Comparison of ENCODE assay signal across 13 cellular contexts in genomic region chr3:50258979-50259378, GRCh38. TPM values are rescaled to one million over a fixed set of nuclear protein-coding genes. Genes with fewer than 3 reads are reported as not detected.
DNase-seq lines count a peak whose midpoint lies in the region; ATAC-seq and TF ChIP-seq lines count a peak whose summit lies in the region.
"Had no signal": no experiment of that assay in that cellular context is flagged by ENCODE, and none has a peak within 500 bp of the region (broad histone marks: within the 10 kb centered on the region; RNA-seq: fewer than 3 reads in every experiment).

No MANE protein-coding gene starts in this region.

- H3K36me3 Mint-ChIP-seq in activated CD4-positive, alpha-beta T cell treated with anti-CD3 and anti-CD28 coated beads for 36 hours (ENCODE audit: low read depth), result peaks cover 18% of the 10 kb centered on the region
- peaks cover 16% of the 10 kb centered on the region for H3K36me3 Mint-ChIP-seq in nephron (ENCODE audit: low read depth)
- H3K36me3 Mint-ChIP-seq in activated T-helper 2 cell treated with anti-CD3 and anti-CD28 coated beads, Interferon-gamma antibody, Interleukin-2, Interleukin-4, amounts not matched to agents 10 μg/mL and 5 μg/mL and 100 μg/mL, durations not matched to agents 14 hours and 24 hours and 36 hours (ENCODE audit: low read depth), result peaks cover 40% of the 10 kb centered on the region

- TF ChIP-seq POLR2A in breast epithelium (IDR thresholded peaks at IDR 0.05), result no peak
- no peak for TF ChIP-seq POLR2A in testis (IDR thresholded peaks at IDR 0.05)

- intact Hi-C loops in activated CD4-positive, alpha-beta T cell treated with anti-CD3 and anti-CD28 coated beads for 36 hours (cut with DNase I, micrococcal nuclease), result loop anchor here in 1 of 2 experiments (2.0 kb wide), 1 partner anchor 14 kb away; no protein-coding TSS in a partner anchor
- intact Hi-C loops in breast epithelium (cut with DNase I; ENCODE audit: low total_unique reads) (no loop called here), testis (cut with DNase I; ENCODE audit: low total_unique reads) (loop anchor here (10.0 kb wide), 1 partner anchor 66 kb away; the partner anchor contains the start of genes HYAL2 and TUSC2), PC-3 (cut with micrococcal nuclease) (no loop called here)
- intact Hi-C loops in activated T-helper 2 cell treated with anti-CD3 and anti-CD28 coated beads, Interferon-gamma antibody, Interleukin-2, Interleukin-4, amounts not matched to agents 10 μg/mL and 5 μg/mL and 100 μg/mL, durations not matched to agents 14 hours and 24 hours and 36 hours (cut with micrococcal nuclease), result no loop called here

- no peak overlapping the region for H3K4me2 ChIP-seq in PC-3 (ENCODE audit: low read length)

- H3K36me3 ChIP-seq in breast epithelium, result no peaks in the 10 kb centered on the region
- H3K36me3 ChIP-seq in testis (ENCODE audit: low read depth, missing control alignments), result no peaks in the 10 kb centered on the region
- peaks cover 15% of the 10 kb centered on the region for H3K36me3 ChIP-seq in PC-3 (ENCODE audit: low read depth, low read length)

- ATAC-seq in activated CD4-positive, alpha-beta T cell treated with anti-CD3 and anti-CD28 coated beads for 36 hours, result no peak
- ATAC-seq in PC-3, result no peak

- DNase-seq in activated CD4-positive, alpha-beta T cell treated with anti-CD3 and anti-CD28 coated beads for 36 hours, result peak; percentile 16
- DNase-seq in activated CD4-positive, alpha-beta T cell treated with anti-CD3 and anti-CD28 coated beads, Interleukin-2, amount 50 U/mL, for 4 hours, result no peak
- DNase-seq in breast epithelium (ENCODE audit: low spot score in 2 of 2), result no peak
- DNase-seq in testis, result no peak
- no peak for DNase-seq in PC-3
- no peak for DNase-seq in NOMO-1 treated with dmso at 0.1 percent for 144 hours (lab: John Stamatoyannopoulos, UW; ENCODE audit: unreplicated experiment)
- DNase-seq in activated T-helper 2 cell treated with anti-CD3 and anti-CD28 coated beads, Interferon-gamma antibody, Interleukin-2, Interleukin-4, amounts not matched to agents 10 μg/mL and 5 μg/mL and 100 μg/mL, durations not matched to agents 14 hours and 24 hours and 36 hours (ENCODE audit: low spot score), result no peak
- DNase-seq: cortex of kidney, IMR-90, NCI-H1930, OCI-M1 had no signal

- H3K9me3 ChIP-seq in breast epithelium (no peaks in the 10 kb centered on the region), testis (no peaks in the 10 kb centered on the region), PC-3 (ENCODE audit: low read length) (no peaks in the 10 kb centered on the region)
- H3K9me3 ChIP-seq: A549 had no signal

- CTCF ChIA-PET in activated CD4-positive, alpha-beta T cell treated with anti-CD3 and anti-CD28 coated beads for 36 hours (lab: Charles Lee), result interaction anchor here (0.6 to 7.0 kb wide), 9 partner anchors 11 to 849 kb away, joined by 3 to 44 read pairs (median 4); partner anchors contain the start of gene IFRD2
- CTCF ChIA-PET in PC-3 (lab: Charles Lee), result interaction anchor here (1.1 to 1.3 kb wide), 2 partner anchors 33 to 67 kb away, joined by 3 to 8 read pairs; no protein-coding TSS in a partner anchor

- no peaks in the 10 kb centered on the region for H3K79me2 ChIP-seq in PC-3 (ENCODE audit: low read length)

- peaks cover 4% of the 10 kb centered on the region for H3K4me1 Mint-ChIP-seq in activated CD4-positive, alpha-beta T cell treated with anti-CD3 and anti-CD28 coated beads for 36 hours
- H3K4me1 Mint-ChIP-seq in nephron, result peaks cover 42% of the 10 kb centered on the region
- H3K4me1 Mint-ChIP-seq in activated T-helper 2 cell treated with anti-CD3 and anti-CD28 coated beads, Interferon-gamma antibody, Interleukin-2, Interleukin-4, amounts not matched to agents 10 μg/mL and 5 μg/mL and 100 μg/mL, durations not matched to agents 14 hours and 24 hours and 36 hours (ENCODE audit: low read depth), result peaks cover 3% of the 10 kb centered on the region

- H3K4me3 ChIP-seq in breast epithelium (no peak overlapping the region), testis (peak overlapping the region in 1 of 2 donors; percentile 78), PC-3 (ENCODE audit: low read length) (no peak overlapping the region)

- no peaks in the 10 kb centered on the region for H3K27me3 Mint-ChIP-seq in activated CD4-positive, alpha-beta T cell treated with anti-CD3 and anti-CD28 coated beads for 36 hours
- no peaks in the 10 kb centered on the region for H3K27me3 Mint-ChIP-seq in nephron (ENCODE audit: low read depth)
- no peaks in the 10 kb centered on the region for H3K27me3 Mint-ChIP-seq in activated T-helper 2 cell treated with anti-CD3 and anti-CD28 coated beads, Interferon-gamma antibody, Interleukin-2, Interleukin-4, amounts not matched to agents 10 μg/mL and 5 μg/mL and 100 μg/mL, durations not matched to agents 14 hours and 24 hours and 36 hours (ENCODE audit: low read depth)

- H3F3A ChIP-seq in PC-3 (ENCODE audit: low read length, unreplicated experiment), result no peaks in the 10 kb centered on the region

- H3K4me1 ChIP-seq in breast epithelium, result peaks cover 10 to 21% of the 10 kb centered on the region in 2 donors
- H3K4me1 ChIP-seq in testis, result peaks cover 22% of the 10 kb centered on the region
- H3K4me1 ChIP-seq in PC-3 (ENCODE audit: insufficient read depth, low read length), result peaks cover 8% of the 10 kb centered on the region; the same call in 1 of the 2 replicates

- no peak overlapping the region for H3K27ac Mint-ChIP-seq in activated CD4-positive, alpha-beta T cell treated with anti-CD3 and anti-CD28 coated beads for 36 hours
- H3K27ac Mint-ChIP-seq in nephron, result peak overlapping the region; percentile 96 to 99 (median 99)
- no peak overlapping the region for H3K27ac Mint-ChIP-seq in activated T-helper 2 cell treated with anti-CD3 and anti-CD28 coated beads, Interferon-gamma antibody, Interleukin-2, Interleukin-4, amounts not matched to agents 10 μg/mL and 5 μg/mL and 100 μg/mL, durations not matched to agents 14 hours and 24 hours and 36 hours

- H3K4me3 Mint-ChIP-seq in activated CD4-positive, alpha-beta T cell treated with anti-CD3 and anti-CD28 coated beads for 36 hours, result no peak overlapping the region
- H3K4me3 Mint-ChIP-seq in nephron, result peak overlapping the region in 2 of 3 experiments; percentile 38 to 45
- no peak overlapping the region for H3K4me3 Mint-ChIP-seq in activated T-helper 2 cell treated with anti-CD3 and anti-CD28 coated beads, Interferon-gamma antibody, Interleukin-2, Interleukin-4, amounts not matched to agents 10 μg/mL and 5 μg/mL and 100 μg/mL, durations not matched to agents 14 hours and 24 hours and 36 hours (ENCODE audit: low read depth)

- 56 to 69% methylated on average over 16 of the region's 16 CpGs for WGBS in testis, 2 donors

- H3K9me3 Mint-ChIP-seq in activated CD4-positive, alpha-beta T cell treated with anti-CD3 and anti-CD28 coated beads for 36 hours (ENCODE audit: low read depth), result no peaks in the 10 kb centered on the region
- H3K9me3 Mint-ChIP-seq in nephron, result no peaks in the 10 kb centered on the region
- H3K9me3 Mint-ChIP-seq in activated T-helper 2 cell treated with anti-CD3 and anti-CD28 coated beads, Interferon-gamma antibody, Interleukin-2, Interleukin-4, amounts not matched to agents 10 μg/mL and 5 μg/mL and 100 μg/mL, durations not matched to agents 14 hours and 24 hours and 36 hours, result no peaks in the 10 kb centered on the region

- H3K27me3 ChIP-seq in breast epithelium (no peaks in the 10 kb centered on the region), testis (no peaks in the 10 kb centered on the region), PC-3 (ENCODE audit: low read length) (no peaks in the 10 kb centered on the region)

- H3K9ac ChIP-seq in PC-3 (ENCODE audit: low read length), result no peak overlapping the region

- no TSS peak for BruUV-seq in PC-3 (replicated peaks; lab: Mats Ljungman, UMichigan)

- H3K9me2 ChIP-seq in PC-3 (replicated peaks; ENCODE audit: low read length), result no peaks in the 10 kb centered on the region

- no peak overlapping the region for H2AFZ ChIP-seq in PC-3 (ENCODE audit: low read length)

- peak overlapping the region; percentile 97 to 100 for H3K27ac ChIP-seq in breast epithelium
- peak overlapping the region; percentile 99 for H3K27ac ChIP-seq in testis
- H3K27ac ChIP-seq in PC-3 (ENCODE audit: low read length), result no peak overlapping the region

- no peaks in the 10 kb centered on the region for H4K20me1 ChIP-seq in PC-3 (ENCODE audit: low read length)

- TF ChIP-seq CTCF in breast epithelium (IDR thresholded peaks at IDR 0.05), result no peak
- no peak for TF ChIP-seq CTCF in nephron (IDR thresholded peaks at IDR 0.05; ENCODE audit: unreplicated experiment in 3 of 3)
- no peak for TF ChIP-seq CTCF in testis (IDR thresholded peaks at IDR 0.05)
- TF ChIP-seq CTCF in PC-3 (conservative IDR thresholded peaks at IDR 0.05; ENCODE audit: low read depth, low read length), result no peak

- POLR2A ChIA-PET in activated CD4-positive, alpha-beta T cell treated with anti-CD3 and anti-CD28 coated beads for 36 hours (lab: Charles Lee), result interaction anchor here (1.4 kb wide), 1 partner anchor 23 kb away, joined by 3 read pairs; the partner anchor contains the start of gene GNAI2
- POLR2A ChIA-PET in PC-3 (lab: Charles Lee; ENCODE audit: unreplicated experiment), result interaction anchor here (0.6 kb wide), 1 partner anchor 163 kb away, joined by 10 read pairs; no protein-coding TSS in a partner anchor

RNA-seq across cellular contexts. Expression of gene SEMA3B, which starts 10.0 kb away (rescaled TPM):
- 1 to 10 TPM; 1.6 to 2.1 TPM for total RNA-seq in activated CD4-positive, alpha-beta T cell treated with anti-CD3 and anti-CD28 coated beads for 36 hours
- total RNA-seq in breast epithelium (10 to 100 TPM; 10.1 to 17.6 (median 11.1) TPM), testis (10 to 100 TPM; 12.9 to 26.7 TPM), PC-3 (2014; rRNA removed) (40.1 and 63.9 TPM in 2 replicates)
- 30.2 TPM for polyA plus RNA-seq in testis (ENCODE audit: insufficient read depth, low read depth, low replicate concordance)
- 0.30 and 0.68 TPM in 2 replicates for total RNA-seq in activated T-helper 2 cell treated with anti-CD3 and anti-CD28 coated beads, Interferon-gamma antibody, Interleukin-2, Interleukin-4, amounts not matched to agents 10 μg/mL and 5 μg/mL and 100 μg/mL, durations not matched to agents 14 hours and 24 hours and 36 hours

RNA-seq across cellular contexts. Expression of gene LSMEM2, which starts 19.9 kb away (rescaled TPM):
- not detected for total RNA-seq in activated CD4-positive, alpha-beta T cell treated with anti-CD3 and anti-CD28 coated beads for 36 hours
- total RNA-seq in breast epithelium, result not detected
- total RNA-seq in testis, result 1 to 10 TPM; 1.5 to 3.2 TPM
- 2.6 TPM for polyA plus RNA-seq in testis (ENCODE audit: insufficient read depth, low read depth, low replicate concordance)
- not detected in 2 replicates for total RNA-seq in PC-3 (2014; rRNA removed)
- total RNA-seq in activated T-helper 2 cell treated with anti-CD3 and anti-CD28 coated beads, Interferon-gamma antibody, Interleukin-2, Interleukin-4, amounts not matched to agents 10 μg/mL and 5 μg/mL and 100 μg/mL, durations not matched to agents 14 hours and 24 hours and 36 hours, result not detected in 2 replicates
- polyA plus RNA-seq: IMR-90 had no signal

RNA-seq across cellular contexts. Expression of gene GNAI2, which starts 23.0 kb away (rescaled TPM):
- total RNA-seq in activated CD4-positive, alpha-beta T cell treated with anti-CD3 and anti-CD28 coated beads for 36 hours, result 100 to 1,000 TPM; 280 to 341 TPM
- total RNA-seq in breast epithelium (100 to 1,000 TPM in 2 of 3 donors, 10 to 100 TPM in 1; 95.3 to 232 (median 162) TPM), testis (100 to 1,000 TPM; 239 to 343 TPM), PC-3 (2014; rRNA removed) (221 and 254 TPM in 2 replicates)
- polyA plus RNA-seq in testis (ENCODE audit: insufficient read depth, low read depth, low replicate concordance), result 238 TPM
- total RNA-seq in activated T-helper 2 cell treated with anti-CD3 and anti-CD28 coated beads, Interferon-gamma antibody, Interleukin-2, Interleukin-4, amounts not matched to agents 10 μg/mL and 5 μg/mL and 100 μg/mL, durations not matched to agents 14 hours and 24 hours and 36 hours, result 267 and 269 TPM in 2 replicates

RNA-seq across cellular contexts. Expression of gene IFRD2, which starts 33.2 kb away (rescaled TPM):
- total RNA-seq in activated CD4-positive, alpha-beta T cell treated with anti-CD3 and anti-CD28 coated beads for 36 hours, result 100 to 1,000 TPM; 100 to 125 TPM
- total RNA-seq in breast epithelium (10 to 100 TPM; 50.4 to 82.3 (median 72.7) TPM), testis (10 to 100 TPM; 55.3 to 60.9 TPM), PC-3 (2014; rRNA removed) (223 and 300 TPM in 2 replicates)
- polyA plus RNA-seq in testis (ENCODE audit: insufficient read depth, low read depth, low replicate concordance), result 42.3 TPM
- 154 and 164 TPM in 2 replicates for total RNA-seq in activated T-helper 2 cell treated with anti-CD3 and anti-CD28 coated beads, Interferon-gamma antibody, Interleukin-2, Interleukin-4, amounts not matched to agents 10 μg/mL and 5 μg/mL and 100 μg/mL, durations not matched to agents 14 hours and 24 hours and 36 hours

RNA-seq across cellular contexts. Expression of gene HYAL3, which starts 40.2 kb away (rescaled TPM):
- 1 to 10 TPM; 4.5 to 5.4 TPM for total RNA-seq in activated CD4-positive, alpha-beta T cell treated with anti-CD3 and anti-CD28 coated beads for 36 hours
- total RNA-seq in breast epithelium (1 to 10 TPM; 2.3 to 6.4 (median 2.7) TPM), testis (10 to 100 TPM; 13.8 to 25.2 TPM), PC-3 (2014; rRNA removed) (13.2 and 20.8 TPM in 2 replicates)
- 27.9 TPM for polyA plus RNA-seq in testis (ENCODE audit: insufficient read depth, low read depth, low replicate concordance)
- total RNA-seq in activated T-helper 2 cell treated with anti-CD3 and anti-CD28 coated beads, Interferon-gamma antibody, Interleukin-2, Interleukin-4, amounts not matched to agents 10 μg/mL and 5 μg/mL and 100 μg/mL, durations not matched to agents 14 hours and 24 hours and 36 hours, result 10.8 TPM in 2 replicates

Comparison
In these comparisons a context has a peak if more than half of its experiments do, and no peak if none do; other contexts are left out.
1. H3K27ac Mint-ChIP-seq: peak in nephron (3 of 3); none in activated CD4-positive, alpha-beta T cell treated with anti-CD3 and anti-CD28 coated beads for 36 hours (single experiment) and activated T-helper 2 cell treated with anti-CD3 and anti-CD28 coated beads, Interferon-gamma antibody, Interleukin-2, Interleukin-4, amounts not matched to agents 10 μg/mL and 5 μg/mL and 100 μg/mL, durations not matched to agents 14 hours and 24 hours and 36 hours (single experiment).
2. H3K4me3 Mint-ChIP-seq: peak in nephron (2 of 3); none in activated CD4-positive, alpha-beta T cell treated with anti-CD3 and anti-CD28 coated beads for 36 hours (single experiment) and activated T-helper 2 cell treated with anti-CD3 and anti-CD28 coated beads, Interferon-gamma antibody, Interleukin-2, Interleukin-4, amounts not matched to agents 10 μg/mL and 5 μg/mL and 100 μg/mL, durations not matched to agents 14 hours and 24 hours and 36 hours (single experiment).